In the genomic region with DNA sequence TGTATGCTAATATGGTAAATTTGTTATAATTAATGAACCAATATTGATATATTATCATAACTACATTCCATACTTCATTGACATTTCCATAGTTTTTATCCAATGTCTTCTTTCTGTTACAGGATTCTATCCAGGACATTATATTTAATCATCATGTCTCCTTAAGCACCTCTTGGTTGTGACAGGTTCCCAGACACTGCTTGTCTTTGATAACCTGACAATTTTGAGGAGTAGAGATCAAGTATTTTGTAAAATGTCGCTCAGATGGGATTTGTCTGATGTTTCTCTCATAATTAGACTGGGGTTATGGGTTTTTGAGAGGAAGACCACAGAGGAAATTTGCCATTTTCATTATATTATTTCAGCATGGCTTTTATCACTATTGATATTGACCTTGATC, we compare ENCODE assay signal across 6 cellular contexts.
"Had no signal": no experiment of that assay in that cellular context is flagged by ENCODE, and none has a peak within 500 bp of the region (broad histone marks: within the 10 kb centered on the region; RNA-seq: fewer than 3 reads in every experiment).

No MANE protein-coding gene starts in this region.

- H3K27ac ChIP-seq: HL-60 had no signal

- FAIRE-seq: HepG2, HTR-8/SVneo, K562 had no signal

- H3K4me3 ChIP-seq: K562 had no signal

- ATAC-seq: HepG2, K562 had no signal

- DNase-seq: IMR-90, KBM-7 had no signal
